Comparison of ENCODE assay signal across 8 cellular contexts in the genomic region with DNA sequence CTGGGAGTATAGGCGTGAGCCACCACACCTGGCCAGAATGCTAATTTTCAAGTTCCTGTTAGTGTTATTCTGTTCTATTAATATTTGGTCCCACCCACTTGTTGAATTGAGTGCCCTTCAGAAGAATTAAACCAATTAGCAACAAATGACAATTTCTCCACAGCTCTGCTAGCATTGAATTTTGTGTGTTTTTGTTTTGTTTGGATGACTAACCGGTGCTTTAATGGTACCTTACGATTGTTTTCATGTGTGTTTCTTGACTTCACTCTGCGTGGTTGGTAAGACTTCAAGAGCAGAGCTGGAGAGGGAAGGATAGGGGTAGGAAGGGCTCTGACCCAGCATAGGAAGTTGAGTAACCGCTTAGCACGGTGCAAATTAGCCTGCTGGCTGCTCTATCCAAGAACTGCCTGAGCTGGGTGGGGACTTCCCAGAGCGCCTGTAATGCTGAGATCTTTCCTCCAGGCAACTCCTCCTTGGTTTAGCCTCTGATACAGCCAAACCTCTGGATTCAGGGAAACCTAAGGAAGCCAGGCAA. TPM values are rescaled to one million over a fixed set of nuclear protein-coding genes. Genes with fewer than 3 reads are reported as not detected.
A peak's percentile ranks its signal among the peaks of the same experiment; 100 is the strongest.
DNase-seq lines count a peak whose midpoint lies in the region; ATAC-seq and TF ChIP-seq lines count a peak whose summit lies in the region.

No MANE protein-coding gene starts in this region.

- peaks cover 26% of the 10 kb centered on the region for H3K79me2 ChIP-seq in GM23338 (replicated peaks; ENCODE audit: insufficient read depth)

- ATAC-seq in GM23338 (no peak), T-helper 17 cell (peak; percentile 41), GM18870 (IDR thresholded peaks at IDR 0.05; ENCODE audit: unreplicated experiment) (no peak), HG03108 (IDR thresholded peaks at IDR 0.05; ENCODE audit: unreplicated experiment) (no peak)
- ATAC-seq in stimulated activated naive CD8-positive, alpha-beta T cell treated with anti-CD3 and anti-CD28 coated beads, Interleukin-15, Interleukin-2, amounts not matched to agents 100 U/mL and 50 U/mL, for 24 hours = peak; percentile 8

- no peaks in the 10 kb centered on the region for H3K9me3 ChIP-seq in AG04450 (ENCODE audit: control insufficient read depth, insufficient read depth, low read length)
- H3K9me3 ChIP-seq in T-helper 17 cell (ENCODE audit: control insufficient read depth, low read length, poor library complexity, severe bottlenecking) = no peaks in the 10 kb centered on the region
- H3K9me3 ChIP-seq in liver (ENCODE audit: control insufficient read depth in 4 of 4, low read length in 3 of 4) = no peaks in the 10 kb centered on the region

- H4K20me1 ChIP-seq in GM23338 (replicated peaks; ENCODE audit: insufficient read depth) = peaks cover 28% of the 10 kb centered on the region

- no peaks in the 10 kb centered on the region for H3K9me2 ChIP-seq in GM23338 (ENCODE audit: insufficient read depth)

- H2AFZ ChIP-seq in GM23338 = no peak overlapping the region

- H3K4me1 Mint-ChIP-seq in GM23338 (peaks cover 14% of the 10 kb centered on the region), T-helper 17 cell (peaks cover 38% of the 10 kb centered on the region)

- DNase-seq in AG04450 (ENCODE audit: low read depth, low spot score) (peak; percentile 54), GM23338 (ENCODE audit: low spot score) (no peak), T-helper 17 cell (peak; percentile 46 to 65 (median 50)), cerebellar cortex (ENCODE audit: low spot score) (peak; percentile 20)
- DNase-seq in stimulated activated naive CD8-positive, alpha-beta T cell treated with anti-CD3 and anti-CD28 coated beads, Interleukin-15, Interleukin-2, amounts not matched to agents 100 U/mL and 50 U/mL, for 24 hours = peak; percentile 54

- peak overlapping the region in 1 of 2 donors; percentile 15 for H3K9ac ChIP-seq in liver (ENCODE audit: low read depth in 1 of 2, low read length in 2 of 2)

- H3K27me3 ChIP-seq in AG04450 (ENCODE audit: control insufficient read depth, insufficient read depth, low read length) (no peaks in the 10 kb centered on the region), GM23338 (ENCODE audit: insufficient read depth) (no peaks in the 10 kb centered on the region), liver (ENCODE audit: control insufficient read depth in 4 of 4, insufficient read depth in 4 of 4, low read length in 3 of 4) (no peaks in the 10 kb centered on the region)

- H3K27ac Mint-ChIP-seq in GM23338 (no peak overlapping the region; the same call in none of the 2 replicates), T-helper 17 cell (peak overlapping the region; percentile 98)

- H3F3A ChIP-seq in GM23338 (replicated peaks; ENCODE audit: low read depth) = no peaks in the 10 kb centered on the region

- no peak overlapping the region for H3K4me3 ChIP-seq in AG04450 (ENCODE audit: low read depth, low read length)
- H3K4me3 ChIP-seq in GM23338 = no peak overlapping the region
- no peak overlapping the region for H3K4me3 ChIP-seq in liver (ENCODE audit: low read depth in 1 of 3, low read length in 3 of 3)

- H3K36me3 ChIP-seq in GM23338 (ENCODE audit: insufficient read depth) (no peaks in the 10 kb centered on the region), liver (ENCODE audit: control insufficient read depth in 4 of 4, insufficient read depth in 3 of 4, low read depth in 1 of 4, low read length in 3 of 4) (no peaks in the 10 kb centered on the region)

- peak in 1 of 2 donors; percentile 18 for TF ChIP-seq RAD21 in liver (IDR thresholded peaks at IDR 0.05)

- H3K4me3 Mint-ChIP-seq in GM23338 (no peak overlapping the region), T-helper 17 cell (peak overlapping the region; percentile 91)

- H3K4me1 ChIP-seq in GM23338 (ENCODE audit: insufficient read depth) (0 out of 2 replicates have a peak, but pooled peaks cover 10% of the 10 kb centered on the region), liver (ENCODE audit: control insufficient read depth in 4 of 4, insufficient read depth in 4 of 4, low read length in 3 of 4) (peaks cover 16 to 29% (median 20%) of the 10 kb centered on the region in 4 donors)

- peak overlapping the region; percentile 88 for H3K27ac ChIP-seq in AG04450 (ENCODE audit: low read depth, low read length)
- H3K27ac ChIP-seq in GM23338 (ENCODE audit: low read depth) = 0 out of 2 replicates have a peak overlapping the region, but pooled peaks have one; percentile 55
- peak overlapping the region; percentile 53 to 71 for H3K27ac ChIP-seq in liver (ENCODE audit: low read depth in 1 of 2, low read length in 2 of 2)

- H3K36me3 Mint-ChIP-seq in GM23338 (ENCODE audit: low read depth) (peaks cover 12% of the 10 kb centered on the region), T-helper 17 cell (ENCODE audit: low read depth) (peaks cover 5% of the 10 kb centered on the region)

- H3K27me3 Mint-ChIP-seq in GM23338 (ENCODE audit: insufficient read depth, low read depth, poor library complexity) (peaks cover 13% of the 10 kb centered on the region), T-helper 17 cell (no peaks in the 10 kb centered on the region)

- WGBS in liver = 54% methylated on average over 7 of the region's 7 CpGs

- no peaks in the 10 kb centered on the region for H3K9me3 Mint-ChIP-seq in GM23338

- CTCF ChIA-PET in AG04450 (lab: Charles Lee) = no interaction called here

- H3K4me2 ChIP-seq in GM23338 = no peak overlapping the region

- POLR2A ChIA-PET in AG04450 (lab: Yijun Ruan, JAX) = interaction anchor here (0.6 to 1.6 kb wide), 4 partner anchors 16 to 49 kb away, joined by 3 to 4 read pairs (median 4); a partner anchor contains a TSS

- TF ChIP-seq CTCF in AG04450 (IDR thresholded peaks at IDR 0.05; ENCODE audit: low read depth, low read length) (no peak), GM23338 (conservative IDR thresholded peaks at IDR 0.05; ENCODE audit: low read depth in 2 of 2) (no peak), liver (IDR thresholded peaks at IDR 0.05; ENCODE audit: low read depth, low read length, missing input control) (no peak)

TF ChIP-seq in GM23338, 12 proteins besides CTCF, POLR2A, EP300 and RAD21 (continues in another document):
- TF ChIP-seq ZNF331 (CRISPR knock-in tag; IDR thresholded peaks at IDR 0.05; ENCODE audit: low read depth) = no peak
- no peak for TF ChIP-seq NANOG (IDR thresholded peaks at IDR 0.05; ENCODE audit: borderline replicate concordance)
- TF ChIP-seq STAT1 (IDR thresholded peaks at IDR 0.05; ENCODE audit: unreplicated experiment) = no peak
- no peak for TF ChIP-seq EZH2phosphoT487 (IDR thresholded peaks at IDR 0.05; ENCODE audit: unreplicated experiment)

TF ChIP-seq in liver, 16 proteins besides CTCF, POLR2A, EP300 and RAD21 (continues in another document):
- TF ChIP-seq GABPA (IDR thresholded peaks at IDR 0.05 in 1 of 2, conservative IDR thresholded peaks at IDR 0.05 in 1 of 2) (no peak), NR2F2 (IDR thresholded peaks at IDR 0.05) (peak; percentile 43), YY1 (IDR thresholded peaks at IDR 0.05) (no peak)
- TF ChIP-seq, protein P1, sequence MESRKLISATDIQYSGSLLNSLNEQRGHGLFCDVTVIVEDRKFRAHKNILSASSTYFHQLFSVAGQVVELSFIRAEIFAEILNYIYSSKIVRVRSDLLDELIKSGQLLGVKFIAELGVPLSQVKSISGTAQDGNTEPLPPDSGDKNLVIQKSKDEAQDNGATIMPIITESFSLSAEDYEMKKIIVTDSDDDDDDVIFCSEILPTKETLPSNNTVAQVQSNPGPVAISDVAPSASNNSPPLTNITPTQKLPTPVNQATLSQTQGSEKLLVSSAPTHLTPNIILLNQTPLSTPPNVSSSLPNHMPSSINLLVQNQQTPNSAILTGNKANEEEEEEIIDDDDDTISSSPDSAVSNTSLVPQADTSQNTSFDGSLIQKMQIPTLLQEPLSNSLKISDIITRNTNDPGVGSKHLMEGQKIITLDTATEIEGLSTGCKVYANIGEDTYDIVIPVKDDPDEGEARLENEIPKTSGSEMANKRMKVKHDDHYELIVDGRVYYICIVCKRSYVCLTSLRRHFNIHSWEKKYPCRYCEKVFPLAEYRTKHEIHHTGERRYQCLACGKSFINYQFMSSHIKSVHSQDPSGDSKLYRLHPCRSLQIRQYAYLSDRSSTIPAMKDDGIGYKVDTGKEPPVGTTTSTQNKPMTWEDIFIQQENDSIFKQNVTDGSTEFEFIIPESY (IDR thresholded peaks at IDR 0.05) = no peak

RNA-seq across cellular contexts. Expression of a gene that starts 4.6 kb away (rescaled TPM):
- 190 and 245 TPM in 2 replicates for polyA plus RNA-seq in AG04450 (2011; rRNA removed)
- polyA minus RNA-seq in AG04450 (2011; rRNA and poly(A)+ RNA removed) = 69.5 and 83.5 TPM in 2 replicates
- 93.2 and 132 TPM in 2 replicates for total RNA-seq in GM23338 (2014; rRNA removed; shearing (Covaris generic))
- 89.7 and 101 TPM in 2 replicates for polyA plus RNA-seq in GM23338 (2016; fragmentation: Nextera tagmentation; extraction: Ambion mirVana)
- 100 to 1,000 TPM; 185 to 220 TPM for total RNA-seq in T-helper 17 cell
- 100 to 1,000 TPM; 111 to 182 TPM for total RNA-seq in liver
- 100 to 1,000 TPM in 1 of 2 donors, 10 to 100 TPM in 1; 43.9 to 112 TPM for polyA plus RNA-seq in liver

RNA-seq across cellular contexts. Expression of a gene that starts 29.3 kb away (rescaled TPM):
- polyA plus RNA-seq in AG04450 (2011; rRNA removed) (60.2 and 68.1 TPM in 2 replicates), GM23338 (2016; fragmentation: Nextera tagmentation; extraction: Ambion mirVana) (134 and 205 TPM in 2 replicates), liver (10 to 100 TPM; 14.6 to 83.6 TPM)
- polyA minus RNA-seq in AG04450 (2011; rRNA and poly(A)+ RNA removed) = 19.4 and 24.3 TPM in 2 replicates
- total RNA-seq in GM23338 (2014; rRNA removed; shearing (Covaris generic)) = 93.1 and 125 TPM in 2 replicates
- total RNA-seq in T-helper 17 cell (10 to 100 TPM; 38.5 to 42.7 TPM), liver (10 to 100 TPM; 11.6 to 48.5 TPM)

RNA-seq across cellular contexts. Expression of a gene that starts 29.7 kb away (rescaled TPM):
- polyA plus RNA-seq in AG04450 (2011; rRNA removed) (82.3 and 96.8 TPM in 2 replicates), GM23338 (2016; fragmentation: Nextera tagmentation; extraction: Ambion mirVana) (227 and 247 TPM in 2 replicates), liver (10 to 100 TPM; 35.4 to 55.9 TPM)
- polyA minus RNA-seq in AG04450 (2011; rRNA and poly(A)+ RNA removed) = 30.8 and 32.2 TPM in 2 replicates
- 77.1 and 98.5 TPM in 2 replicates for total RNA-seq in GM23338 (2014; rRNA removed; shearing (Covaris generic))
- total RNA-seq in T-helper 17 cell (100 to 1,000 TPM; 170 to 175 TPM), liver (10 to 100 TPM; 18.5 to 28.6 TPM)

RNA-seq across cellular contexts. Expression of a gene that starts 53.4 kb away (rescaled TPM):
- polyA plus RNA-seq in AG04450 (2011; rRNA removed) = 259 and 282 TPM in 2 replicates
- polyA minus RNA-seq in AG04450 (2011; rRNA and poly(A)+ RNA removed) = 272 and 319 TPM in 2 replicates
- total RNA-seq in GM23338 (2014; rRNA removed; shearing (Covaris generic)) = 108 and 168 TPM in 2 replicates
- 210 and 246 TPM in 2 replicates for polyA plus RNA-seq in GM23338 (2016; fragmentation: Nextera tagmentation; extraction: Ambion mirVana)
- total RNA-seq in T-helper 17 cell = 10 to 100 TPM; 29.2 to 37.7 TPM
- 10 to 100 TPM; 46.7 to 60.1 TPM for total RNA-seq in liver
- polyA plus RNA-seq in liver = 10 to 100 TPM; 61.5 to 84.0 TPM

RNA-seq across cellular contexts. Expression of a gene that starts 59.5 kb away (rescaled TPM):
- 2.7 and 3.0 TPM in 2 replicates for polyA plus RNA-seq in AG04450 (2011; rRNA removed)
- polyA minus RNA-seq in AG04450 (2011; rRNA and poly(A)+ RNA removed) = 3.5 and 3.9 TPM in 2 replicates
- 12.2 and 18.1 TPM in 2 replicates for total RNA-seq in GM23338 (2014; rRNA removed; shearing (Covaris generic))
- polyA plus RNA-seq in GM23338 (2016; fragmentation: Nextera tagmentation; extraction: Ambion mirVana) = 10.7 and 13.4 TPM in 2 replicates
- total RNA-seq in T-helper 17 cell = 1 to 10 TPM; 3.6 to 3.8 TPM
- 1 to 10 TPM; 4.2 to 4.3 TPM for total RNA-seq in liver
- 1 to 10 TPM; 3.1 to 3.5 TPM for polyA plus RNA-seq in liver

Comparison
In these comparisons a context has a peak if more than half of its experiments do, and no peak if none do; other contexts are left out.
1. ATAC-seq: peak in T-helper 17 cell (single experiment) and stimulated activated naive CD8-positive, alpha-beta T cell treated with anti-CD3 and anti-CD28 coated beads, Interleukin-15, Interleukin-2, amounts not matched to agents 100 U/mL and 50 U/mL, for 24 hours (single experiment); none in GM23338 (single experiment), GM18870 (single experiment) and HG03108 (single experiment).
2. Peak in every context shown above with its lines, with median percentiles within 50 percentile points of each other: H3K27ac ChIP-seq.